ENCODE assay signal across 8 cellular contexts in genomic region chr16:66516808-66517585, GRCh38. TPM values are rescaled to one million over a fixed set of nuclear protein-coding genes. Genes with fewer than 3 reads are reported as not detected.
A peak's percentile ranks its signal among the peaks of the same experiment; 100 is the strongest.
DNase-seq lines count a peak whose midpoint lies in the region; ATAC-seq and TF ChIP-seq lines count a peak whose summit lies in the region.

No MANE protein-coding gene starts in this region.

- H3K36me3 Mint-ChIP-seq in neural progenitor cell: peaks cover 20% of the 10 kb centered on the region

- POLR2A ChIA-PET in PC-9 (lab: Charles Lee; ENCODE audit: unreplicated experiment): no interaction called here

- BruUV-seq in PC-9 (replicated peaks; lab: Mats Ljungman, UMichigan): TSS peak; percentile 94

- H3K9me3 ChIP-seq in PC-9 (ENCODE audit: insufficient read depth, low read depth): no peaks in the 10 kb centered on the region
- no peaks in the 10 kb centered on the region for H3K9me3 ChIP-seq in neural progenitor cell (ENCODE audit: low read depth)
- H3K9me3 ChIP-seq in stomach smooth muscle (ENCODE audit: control insufficient read depth in 2 of 2, low read length in 2 of 2): no peaks in the 10 kb centered on the region

- H3K4me1 ChIP-seq in PC-9 (replicated peaks; ENCODE audit: insufficient read depth): peaks cover 78% of the 10 kb centered on the region
- peaks cover 18% of the 10 kb centered on the region for H3K4me1 ChIP-seq in neural progenitor cell
- peaks cover 52% of the 10 kb centered on the region for H3K4me1 ChIP-seq in stomach smooth muscle (ENCODE audit: control insufficient read depth, insufficient read depth, low read length)

- H3F3A ChIP-seq in PC-9 (ENCODE audit: insufficient read depth, low read depth) (peaks cover 38% of the 10 kb centered on the region), neural progenitor cell (ENCODE audit: low read depth) (peaks cover 8% of the 10 kb centered on the region)

- peaks cover 2% of the 10 kb centered on the region for H3K9me3 Mint-ChIP-seq in neural progenitor cell

- peak overlapping the region; percentile 25; the same call in 1 of the 2 replicates for H3K4me3 ChIP-seq in PC-9
- H3K4me3 ChIP-seq in neural progenitor cell: no peak overlapping the region
- H3K4me3 ChIP-seq in stomach smooth muscle (ENCODE audit: low read length in 2 of 2): peak overlapping the region in 1 of 2 donors; percentile 58

- H3K27me3 Mint-ChIP-seq in neural progenitor cell (ENCODE audit: insufficient read depth, low read depth): peaks cover 5% of the 10 kb centered on the region

- H3K9me2 ChIP-seq in PC-9 (ENCODE audit: insufficient read depth): no peaks in the 10 kb centered on the region

- DNase-seq in AG09319 (ENCODE audit: extremely low read depth, low read depth) (peak; percentile 98), PC-9 (peak; percentile 91 to 98), activated T-helper 1 cell treated with Interleukin-2 at 50 U/mL for 16 hours (ENCODE audit: low read depth) (peak; percentile 68), fibroblast of peridontal ligament (ENCODE audit: extremely low read depth) (peak; percentile 99), neural progenitor cell (ENCODE audit: low spot score) (peak; percentile 18)

- H3K79me2 ChIP-seq in PC-9 (ENCODE audit: low read depth) (no peaks in the 10 kb centered on the region), neural progenitor cell (ENCODE audit: low read depth) (no peaks in the 10 kb centered on the region)

- H3K27ac ChIP-seq in PC-9 (peak overlapping the region; percentile 84), neural progenitor cell (no peak overlapping the region), stomach smooth muscle (ENCODE audit: low read length) (peak overlapping the region; percentile 92)

- peak overlapping the region; percentile 71 for H3K4me2 ChIP-seq in PC-9
- no peak overlapping the region for H3K4me2 ChIP-seq in neural progenitor cell

- H3K4me1 Mint-ChIP-seq in neural progenitor cell: peaks cover 39% of the 10 kb centered on the region

- peak overlapping the region; percentile 35 for H3K4me3 Mint-ChIP-seq in neural progenitor cell

- H4K20me1 ChIP-seq in PC-9 (ENCODE audit: insufficient read depth): no peaks in the 10 kb centered on the region
- H4K20me1 ChIP-seq in neural progenitor cell (ENCODE audit: low read depth): no peaks in the 10 kb centered on the region

- H3K36me3 ChIP-seq in PC-9 (ENCODE audit: low read depth) (no peaks in the 10 kb centered on the region), neural progenitor cell (no peaks in the 10 kb centered on the region), stomach smooth muscle (ENCODE audit: control insufficient read depth in 2 of 2, insufficient read depth in 2 of 2, low read length in 2 of 2) (peaks cover 12 to 27% of the 10 kb centered on the region in 2 donors)

- no peak for TF ChIP-seq CTCF in AG09319 (IDR thresholded peaks at IDR 0.05; ENCODE audit: low read depth, low read length)
- no peak for TF ChIP-seq CTCF in PC-9 (conservative IDR thresholded peaks at IDR 0.05)
- TF ChIP-seq CTCF in neural progenitor cell (IDR thresholded peaks at IDR 0.05): no peak

- peak overlapping the region; percentile 94 for H3K27ac Mint-ChIP-seq in neural progenitor cell

- no peak overlapping the region for H2AFZ ChIP-seq in PC-9
- H2AFZ ChIP-seq in neural progenitor cell (replicated peaks): no peak overlapping the region

- CTCF ChIA-PET in PC-9 (lab: Charles Lee): interaction anchor here (0.5 kb wide), 1 partner anchor 152 kb away, joined by 3 read pairs; no protein-coding TSS in a partner anchor

- intact Hi-C loops in PC-9 (cut with micrococcal nuclease; ENCODE audit: unreplicated experiment): loop anchor here (10.0 kb wide), 2 partner anchors 242 to 418 kb away; partner anchors contain the start of genes CES2 and CIAO2B

- ATAC-seq in GM19035 (IDR thresholded peaks at IDR 0.05; ENCODE audit: unreplicated experiment) (peak; percentile 98), HG03354 (IDR thresholded peaks at IDR 0.05; ENCODE audit: poor library complexity, severe bottlenecking, unreplicated experiment) (peak; percentile 98)

- no peaks in the 10 kb centered on the region for H3K27me3 ChIP-seq in PC-9 (ENCODE audit: insufficient read depth, low read depth)
- no peaks in the 10 kb centered on the region for H3K27me3 ChIP-seq in neural progenitor cell
- no peaks in the 10 kb centered on the region for H3K27me3 ChIP-seq in stomach smooth muscle (ENCODE audit: control insufficient read depth in 1 of 2, insufficient read depth in 2 of 2, low read length in 2 of 2)

- no peak overlapping the region for H3K9ac ChIP-seq in neural progenitor cell
- H3K9ac ChIP-seq in stomach smooth muscle (ENCODE audit: low read length in 2 of 2): peak overlapping the region; percentile 29 to 51

RNA-seq across cellular contexts. Expression of gene TK2, which starts 32.9 kb away (rescaled TPM):
- total RNA-seq in PC-9 (2021) (20.1 and 20.9 TPM in 2 replicates), neural progenitor cell (ENCODE audit: low replicate concordance) (7.1 and 7.3 TPM in 2 replicates)

RNA-seq across cellular contexts. Expression of gene CKLF, which starts 35.4 kb away (rescaled TPM):
- total RNA-seq in PC-9 (2021): 77.1 and 86.4 TPM in 2 replicates
- 33.3 and 38.6 TPM in 2 replicates for total RNA-seq in neural progenitor cell (ENCODE audit: low replicate concordance)

RNA-seq across cellular contexts. Expression of gene CMTM1, which starts 49.2 kb away (rescaled TPM):
- 6.1 and 9.4 TPM in 2 replicates for total RNA-seq in PC-9 (2021)
- 2.9 TPM in 1 of 2 replicates, not detected in the other for total RNA-seq in neural progenitor cell (ENCODE audit: low replicate concordance)

Comparison
In these comparisons a context has a peak if more than half of its experiments do, and no peak if none do; other contexts are left out.
1. DNase-seq: peak in every context shown above with its lines; median percentile 99 in fibroblast of peridontal ligament; 98 in AG09319; 94 in PC-9; 68 in activated T-helper 1 cell treated with Interleukin-2 at 50 U/mL for 16 hours; 18 in neural progenitor cell.